Comparison of ENCODE assay signal across 19 cellular contexts in genomic region chr13:110365876-110366275, GRCh38. TPM values are rescaled to one million over a fixed set of nuclear protein-coding genes. Genes with fewer than 3 reads are reported as not detected.
"Had no signal": no experiment of that assay in that cellular context is flagged by ENCODE, and none has a peak within 500 bp of the region (broad histone marks: within the 10 kb centered on the region; RNA-seq: fewer than 3 reads in every experiment).

No MANE protein-coding gene starts in this region.

- H3K36me3 ChIP-seq: breast epithelium, prostate gland, stomach, vagina had no signal

- DNase-seq: activated CD4-positive, alpha-beta memory T cell treated with anti-CD3 and anti-CD28 coated beads for 36 hours; activated naive CD4-positive, alpha-beta T cell treated with anti-CD3 and anti-CD28 coated beads for 36 hours; activated T-cell treated with anti-CD3 and anti-CD28 coated beads for 4 hours; anterior cingulate cortex; effector memory CD8-positive, alpha-beta T cell; foreskin melanocyte; right cardiac atrium; SIG-M5; stimulated activated CD4-positive, alpha-beta T cell treated with anti-CD3 and anti-CD28 coated beads, Interleukin-4, amount 100 ng/mL, for 1 hour; stomach; T-helper 1 cell had no signal

- H3K27ac Mint-ChIP-seq: activated CD4-positive, alpha-beta memory T cell treated with anti-CD3 and anti-CD28 coated beads for 36 hours; activated naive CD4-positive, alpha-beta T cell treated with anti-CD3 and anti-CD28 coated beads for 36 hours; effector memory CD8-positive, alpha-beta T cell; stimulated activated effector memory CD8-positive, alpha-beta T cell treated with anti-CD3 and anti-CD28 coated beads, Interleukin-12 subunit alpha, Interleukin-12 subunit beta, amount 100 ng/mL, for 72 hours had no signal

- H3K9me3 Mint-ChIP-seq: activated CD4-positive, alpha-beta memory T cell treated with anti-CD3 and anti-CD28 coated beads for 36 hours; activated naive CD4-positive, alpha-beta T cell treated with anti-CD3 and anti-CD28 coated beads for 36 hours; effector memory CD8-positive, alpha-beta T cell; neural crest cell; stimulated activated effector memory CD8-positive, alpha-beta T cell treated with anti-CD3 and anti-CD28 coated beads, Interleukin-12 subunit alpha, Interleukin-12 subunit beta, amount 100 ng/mL, for 72 hours had no signal

- H3K27me3 ChIP-seq: breast epithelium, stomach, vagina had no signal

- H3K4me1 Mint-ChIP-seq: stimulated activated effector memory CD8-positive, alpha-beta T cell treated with anti-CD3 and anti-CD28 coated beads, Interleukin-12 subunit alpha, Interleukin-12 subunit beta, amount 100 ng/mL, for 72 hours had no signal

- ATAC-seq: effector memory CD8-positive, alpha-beta T cell; left lobe of liver; right cardiac atrium; stimulated activated effector memory CD8-positive, alpha-beta T cell treated with anti-CD3 and anti-CD28 coated beads, Interleukin-12 subunit alpha, Interleukin-12 subunit beta, amount 100 ng/mL, for 72 hours had no signal

- H3K36me3 Mint-ChIP-seq: activated CD4-positive, alpha-beta memory T cell treated with anti-CD3 and anti-CD28 coated beads for 36 hours; stimulated activated effector memory CD8-positive, alpha-beta T cell treated with anti-CD3 and anti-CD28 coated beads, Interleukin-12 subunit alpha, Interleukin-12 subunit beta, amount 100 ng/mL, for 72 hours had no signal

- H3K4me3 ChIP-seq: breast epithelium, prostate gland, skin epidermis, stomach, vagina had no signal

- H3K9me3 ChIP-seq: breast epithelium, prostate gland, stomach, vagina had no signal

- H3K27ac ChIP-seq: prostate gland, vagina, VCaP had no signal

- H3K4me3 Mint-ChIP-seq: activated CD4-positive, alpha-beta memory T cell treated with anti-CD3 and anti-CD28 coated beads for 36 hours; activated naive CD4-positive, alpha-beta T cell treated with anti-CD3 and anti-CD28 coated beads for 36 hours; effector memory CD8-positive, alpha-beta T cell; neural crest cell; stimulated activated effector memory CD8-positive, alpha-beta T cell treated with anti-CD3 and anti-CD28 coated beads, Interleukin-12 subunit alpha, Interleukin-12 subunit beta, amount 100 ng/mL, for 72 hours had no signal

- H3K4me1 ChIP-seq: breast epithelium, prostate gland had no signal

RNA-seq across cellular contexts. Expression of gene COL4A2, which starts 58.8 kb away (rescaled TPM):
- total RNA-seq: activated CD4-positive, alpha-beta memory T cell treated with anti-CD3 and anti-CD28 coated beads for 36 hours; activated naive CD4-positive, alpha-beta T cell treated with anti-CD3 and anti-CD28 coated beads for 36 hours had no signal

RNA-seq across cellular contexts. Expression of gene COL4A1, which starts 58.9 kb away (rescaled TPM):
- total RNA-seq: activated CD4-positive, alpha-beta memory T cell treated with anti-CD3 and anti-CD28 coated beads for 36 hours had no signal
